ENCODE assay signal across 10 cellular contexts in genomic region chr6:166752097-166752496, GRCh38.
DNase-seq lines count a peak whose midpoint lies in the region; ATAC-seq, FAIRE-seq and TF ChIP-seq lines count a peak whose summit lies in the region.
"Had no signal": no experiment of that assay in that cellular context is flagged by ENCODE, and none has a peak within 500 bp of the region (broad histone marks: within the 10 kb centered on the region; RNA-seq: fewer than 3 reads in every experiment).

No MANE protein-coding gene starts in this region.

- FAIRE-seq in GM18507 (lab: Jason Lieb, UNC) (peak; percentile 77), H54 (lab: Jason Lieb, UNC) (no peak)

- TF ChIP-seq CTCF in GM20000 (IDR thresholded peaks at IDR 0.05; ENCODE audit: extremely low read depth, missing control alignments) = no peak

- no peak overlapping the region for H3K4me3 ChIP-seq in Karpas-422 (ENCODE audit: low read length)

- TF ChIP-seq POLR2A in H54 (IDR thresholded peaks at IDR 0.05; ENCODE audit: low read depth, low read length) = no peak

- no peaks in the 10 kb centered on the region for H3K9me3 ChIP-seq in Karpas-422 (ENCODE audit: low read length)

- peak; percentile 85 for ATAC-seq in HG02970 (IDR thresholded peaks at IDR 0.05; ENCODE audit: low FRiP score, unreplicated experiment)

- H3K4me2 ChIP-seq in Karpas-422 (ENCODE audit: low read depth, low read length, poor library complexity, severe bottlenecking) = peak overlapping the region; percentile 66

- H3K27ac ChIP-seq in Karpas-422 (ENCODE audit: low read length) = peak overlapping the region; percentile 96

- no peaks in the 10 kb centered on the region for H3K36me3 ChIP-seq in Karpas-422 (ENCODE audit: insufficient read depth, low read length)

- no peak overlapping the region for H2AFZ ChIP-seq in Karpas-422 (ENCODE audit: low read length)

- no peaks in the 10 kb centered on the region for H3K79me2 ChIP-seq in Karpas-422 (ENCODE audit: low read length)

- no peak overlapping the region for H3K9ac ChIP-seq in Karpas-422 (ENCODE audit: low read length)

- H3K9me2 ChIP-seq in Karpas-422 (replicated peaks; ENCODE audit: insufficient read depth, low read length) = no peaks in the 10 kb centered on the region

- no peaks in the 10 kb centered on the region for H3K27me3 ChIP-seq in Karpas-422 (ENCODE audit: low read length)

- DNase-seq in GM18507 (ENCODE audit: extremely low spot score, insufficient read length, low read depth) (peak; percentile 55), GM20000 (ENCODE audit: low spot score) (peak; percentile 64), Karpas-422 (no peak), H54 (ENCODE audit: insufficient read length, low spot score) (no peak), COR-L47 (lab: John Stamatoyannopoulos, UW) (no peak)
- no peak for DNase-seq in activated CD4-positive, CD25-positive, alpha-beta regulatory T cell (lab: John Stamatoyannopoulos, UW)
- DNase-seq in activated CD4-positive, alpha-beta T cell treated with anti-CD3 and anti-CD28 coated beads, Interleukin-2, amount 50 U/mL, for 1 hour = no peak
- DNase-seq: NCI-H2029, T1000 had no signal

- H3K4me1 ChIP-seq in Karpas-422 (ENCODE audit: low read length) = peaks cover 82% of the 10 kb centered on the region

- no peaks in the 10 kb centered on the region for H4K20me1 ChIP-seq in Karpas-422 (ENCODE audit: insufficient read depth, low read depth, low read length)

Comparison
In these comparisons a context has a peak if more than half of its experiments do, and no peak if none do; other contexts are left out.
1. DNase-seq: peak in GM18507 (single experiment) and GM20000 (single experiment); none in Karpas-422 (single experiment), H54 (single experiment), activated CD4-positive, CD25-positive, alpha-beta regulatory T cell (0 of 4), activated CD4-positive, alpha-beta T cell treated with anti-CD3 and anti-CD28 coated beads, Interleukin-2, amount 50 U/mL, for 1 hour (single experiment) and COR-L47 (single experiment).